In the genomic region with DNA sequence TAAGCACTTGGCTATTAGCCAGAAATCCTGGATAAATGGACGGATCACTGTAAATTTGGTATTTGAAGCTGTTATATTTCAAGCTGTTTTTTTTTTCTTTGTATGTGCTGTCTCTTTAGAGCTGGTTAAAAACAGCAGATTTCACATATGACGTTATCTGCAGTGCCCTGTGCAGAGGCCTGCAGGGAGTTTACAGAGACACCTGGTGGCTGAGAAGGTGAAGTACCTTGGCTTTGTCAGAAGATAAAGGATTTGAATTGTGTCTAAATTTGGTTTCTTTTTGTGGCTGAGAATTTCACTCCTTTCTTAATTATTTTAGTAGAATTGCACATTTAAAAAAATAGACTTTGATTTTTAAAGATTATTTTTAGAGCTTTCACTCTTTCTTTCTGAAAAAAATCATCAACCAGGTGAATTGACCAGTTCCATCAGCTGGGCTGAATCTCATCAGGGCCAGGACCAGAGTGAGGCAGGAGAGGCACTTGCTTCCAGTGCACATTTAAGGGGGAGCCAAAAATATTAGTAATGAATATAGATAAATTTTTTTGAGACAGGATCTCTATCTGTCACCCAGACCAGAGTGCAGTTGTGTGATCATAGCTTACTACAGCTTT, we compare ENCODE assay signal across 8 cellular contexts. TPM values are rescaled to one million over a fixed set of nuclear protein-coding genes. Genes with fewer than 3 reads are reported as not detected.
DNase-seq lines count a peak whose midpoint lies in the region; ATAC-seq, FAIRE-seq and TF ChIP-seq lines count a peak whose summit lies in the region.

No MANE protein-coding gene starts in this region.

- DNase-seq in CD8-positive, alpha-beta memory T cell, result peak; percentile 38 to 84 (median 70)
- DNase-seq in GM19239 (ENCODE audit: insufficient read length, low spot score) (peak; percentile 67), NCI-H226 (peak; percentile 20), H1 (ENCODE audit: low read depth in 1 of 2, low spot score in 2 of 2) (no peak), naive B cell (peak; percentile 63), uterus (peak in 1 of 2 donors; percentile 59)
- peak; percentile 70 for DNase-seq in activated CD4-positive, alpha-beta T cell treated with anti-CD3 and anti-CD28 coated beads for 48 hours

- no peak overlapping the region for H4K8ac ChIP-seq in H1 (ENCODE audit: extremely low read depth, insufficient read depth, low read length)

- H2AK5ac ChIP-seq in H1 (ENCODE audit: low read depth, low read length), result no peak overlapping the region

- H3K14ac ChIP-seq in H1 (ENCODE audit: insufficient read length), result no peak overlapping the region

- H3K36me3 ChIP-seq in CD8-positive, alpha-beta memory T cell (ENCODE audit: insufficient read depth, low read length), result no peaks in the 10 kb centered on the region
- no peaks in the 10 kb centered on the region for H3K36me3 ChIP-seq in H1 (ENCODE audit: control insufficient read depth in 2 of 4, insufficient read depth in 4 of 4, low read length in 3 of 4)
- no peaks in the 10 kb centered on the region for H3K36me3 ChIP-seq in uterus

- H2BK120ac ChIP-seq in H1 (replicated peaks; ENCODE audit: low read depth, low read length), result no peak overlapping the region

- TF ChIP-seq CTCF in H1 (IDR thresholded peaks at IDR 0.05; ENCODE audit: control extremely low read depth in 1 of 3, insufficient read depth in 1 of 3, low read depth in 1 of 3, low read length in 3 of 3) (peak; percentile 54 to 81 (median 70)), uterus (IDR thresholded peaks at IDR 0.05) (peak; percentile 73 to 81 (median 75))

- no peaks in the 10 kb centered on the region for H3K79me1 ChIP-seq in H1 (ENCODE audit: low read depth, low read length)

- no peak for TF ChIP-seq EP300 in H1 (IDR thresholded peaks at IDR 0.05; ENCODE audit: borderline replicate concordance in 1 of 2, low read depth in 2 of 2, low read length in 2 of 2)

- H2BK12ac ChIP-seq in H1 (ENCODE audit: low read depth, low read length), result no peak overlapping the region

- POLR2A ChIA-PET in CD8-positive, alpha-beta memory T cell (lab: Charles Lee), result interaction anchor here (0.5 to 2.1 kb wide), 3 partner anchors 9 to 270 kb away, joined by 3 to 13 read pairs (median 5); a partner anchor contains a TSS
- POLR2A ChIA-PET in H1 (lab: Charles Lee; ENCODE audit: partially characterized antibody), result interaction anchor here (0.9 to 1.2 kb wide), 2 partner anchors 9 to 270 kb away, joined by 3 to 4 read pairs; no protein-coding TSS in a partner anchor

- intact Hi-C loops in uterus (cut with DNase I; ENCODE audit: low total_unique reads), result no loop called here

- H3K27me3 Mint-ChIP-seq in CD8-positive, alpha-beta memory T cell, result peaks cover 1 to 8% of the 10 kb centered on the region in 2 donors
- peaks cover 0 to 12% (median 8%) of the 10 kb centered on the region in 3 donors for H3K27me3 Mint-ChIP-seq in naive B cell

- peaks cover 6 to 7% (median 7%) of the 10 kb centered on the region in 3 donors for H3K4me1 Mint-ChIP-seq in CD8-positive, alpha-beta memory T cell
- H3K4me1 Mint-ChIP-seq in naive B cell, result peaks cover 4 to 20% (median 5%) of the 10 kb centered on the region in 3 donors

- H3K4me1 ChIP-seq in CD8-positive, alpha-beta memory T cell (ENCODE audit: insufficient read depth, low read length), result peaks cover 5% of the 10 kb centered on the region
- peaks cover 0 to 5% (median 0%) of the 10 kb centered on the region in 4 experiments; a peak in 1 of 7 replicates for H3K4me1 ChIP-seq in H1 (replicated peaks in 1 of 4; ENCODE audit: control insufficient read depth in 3 of 4, insufficient read depth in 4 of 4, low read length in 3 of 4)
- H3K4me1 ChIP-seq in uterus, result peaks cover 5% of the 10 kb centered on the region in 2 donors

- FAIRE-seq in GM19239 (lab: Jason Lieb, UNC) (peak; percentile 94), H1 (lab: Jason Lieb, UNC) (peak; percentile 63)

- peaks cover 0 to 4% (median 0%) of the 10 kb centered on the region in 3 donors for H3K36me3 Mint-ChIP-seq in CD8-positive, alpha-beta memory T cell
- no peaks in the 10 kb centered on the region for H3K36me3 Mint-ChIP-seq in naive B cell

- H3K4me2 ChIP-seq in H1 (ENCODE audit: insufficient read depth in 1 of 2, low read depth in 2 of 2, low read length in 2 of 2), result no peak overlapping the region

- peak; percentile 82 to 84 for TF ChIP-seq RAD21 in H1 (IDR thresholded peaks at IDR 0.05 in 1 of 2, conservative IDR thresholded peaks at IDR 0.05 in 1 of 2; ENCODE audit: low read depth in 2 of 2, low read length in 2 of 2)

- ATAC-seq in HG03280 (IDR thresholded peaks at IDR 0.05; ENCODE audit: unreplicated experiment) (peak; percentile 93), naive B cell (ENCODE audit: low read depth in 2 of 2) (peak; percentile 99)

- H2BK20ac ChIP-seq in H1 (ENCODE audit: low read length), result no peak overlapping the region

- H3K4me3 ChIP-seq in CD8-positive, alpha-beta memory T cell (ENCODE audit: low read length), result no peak overlapping the region
- H3K4me3 ChIP-seq in H1 (ENCODE audit: extremely low read depth in 1 of 4, insufficient read depth in 2 of 4, low read depth in 3 of 4, low read length in 4 of 4), result no peak overlapping the region
- H3K4me3 ChIP-seq in uterus, result no peak overlapping the region

- H3K79me2 ChIP-seq in H1 (ENCODE audit: control insufficient read depth in 1 of 2, insufficient read depth in 2 of 2, low read length in 2 of 2), result no peaks in the 10 kb centered on the region

- H3K18ac ChIP-seq in H1 (ENCODE audit: extremely low read depth, low read length), result no peak overlapping the region

- H3K9me3 ChIP-seq in CD8-positive, alpha-beta memory T cell (ENCODE audit: low read length), result no peaks in the 10 kb centered on the region
- no peaks in the 10 kb centered on the region for H3K9me3 ChIP-seq in H1 (ENCODE audit: insufficient read depth in 2 of 2, low read depth in 1 of 2, low read length in 1 of 2)
- no peaks in the 10 kb centered on the region for H3K9me3 ChIP-seq in uterus

- H3K23ac ChIP-seq in H1 (ENCODE audit: insufficient read length), result no peak overlapping the region

- no peaks in the 10 kb centered on the region for H3K27me3 ChIP-seq in CD8-positive, alpha-beta memory T cell (ENCODE audit: insufficient read depth, low read length, poor library complexity, severe bottlenecking)
- no peaks in the 10 kb centered on the region for H3K27me3 ChIP-seq in H1 (replicated peaks in 1 of 4; ENCODE audit: control insufficient read depth in 3 of 4, extremely low read depth in 1 of 4, insufficient read depth in 3 of 4, low read length in 3 of 4)
- no peaks in the 10 kb centered on the region for H3K27me3 ChIP-seq in uterus

- no peak overlapping the region for H2AFZ ChIP-seq in H1 (ENCODE audit: low read length)

- WGBS in H1 (ENCODE audit: extremely low coverage in 1 of 2, insufficient coverage in 1 of 2, insufficient read length in 1 of 2, insufficient replicate concordance in 2 of 2, low coverage in 1 of 2, low lambda C conversion rate in 2 of 2, missing lambda C conversion rate in 1 of 2), 2 experiments, result 15% methylated on average over 2 of the region's 2 CpGs; no CpG with 5 or more reads in 1 of the 2 experiments

- H3K23me2 ChIP-seq in H1 (ENCODE audit: low read depth, low read length), result no peaks in the 10 kb centered on the region

- TF ChIP-seq POLR2A in H1 (IDR thresholded peaks at IDR 0.05; ENCODE audit: control extremely low read depth in 1 of 2, low read depth in 2 of 2, low read length in 2 of 2), result no peak
- TF ChIP-seq POLR2A in uterus (IDR thresholded peaks at IDR 0.05), result no peak

- CTCF ChIA-PET in CD8-positive, alpha-beta memory T cell (lab: Charles Lee), result interaction anchor here (0.6 to 2.9 kb wide), 54 partner anchors 8 to 627 kb away, joined by 3 to 49 read pairs (median 4); a partner anchor contains a TSS
- CTCF ChIA-PET in H1 (lab: Charles Lee; ENCODE audit: partially characterized antibody), result interaction anchor here (0.6 to 8.7 kb wide), 60 partner anchors 7 to 881 kb away, joined by 3 to 65 read pairs (median 4); a partner anchor contains a TSS

- no peak overlapping the region for H3K56ac ChIP-seq in H1 (replicated peaks; ENCODE audit: insufficient read length, low read depth, low read length)

- no peak overlapping the region for H4K91ac ChIP-seq in H1 (replicated peaks; ENCODE audit: insufficient read length, low read length)

- 0 out of 2 replicates have a peak overlapping the region, but pooled peaks have one; percentile 46 for H2BK15ac ChIP-seq in H1 (ENCODE audit: low read length)

- no peak overlapping the region for H3K4ac ChIP-seq in H1 (replicated peaks; ENCODE audit: insufficient read length, low read depth, low read length)

- no peak overlapping the region for H3K9ac ChIP-seq in H1 (replicated peaks in 1 of 4; ENCODE audit: extremely low read depth in 1 of 4, low read depth in 3 of 4, low read length in 3 of 4)

- no peak overlapping the region for H4K5ac ChIP-seq in H1 (ENCODE audit: insufficient read length, low read depth, low read length)

- H4K20me1 ChIP-seq in H1 (replicated peaks in 1 of 2; ENCODE audit: control insufficient read depth in 1 of 2, insufficient read depth in 2 of 2, low read length in 2 of 2), result no peaks in the 10 kb centered on the region

- H3K27ac ChIP-seq in CD8-positive, alpha-beta memory T cell (ENCODE audit: low read depth, low read length), result no peak overlapping the region
- H3K27ac ChIP-seq in H1 (ENCODE audit: low read depth, low read length) (no peak overlapping the region), uterus (peak overlapping the region in 1 of 2 donors; percentile 59)

- H2BK5ac ChIP-seq in H1 (ENCODE audit: low read depth, low read length), result no peak overlapping the region

- H3K4me3 Mint-ChIP-seq in CD8-positive, alpha-beta memory T cell, result no peak overlapping the region
- peak overlapping the region in 1 of 8 donors; percentile 9 for H3K4me3 Mint-ChIP-seq in naive B cell

- peak overlapping the region in 6 of 8 donors; percentile 5 to 76 (median 61) for H3K27ac Mint-ChIP-seq in CD8-positive, alpha-beta memory T cell
- peak overlapping the region in 2 of 6 donors; percentile 37 to 59 for H3K27ac Mint-ChIP-seq in naive B cell

- H3K9me3 Mint-ChIP-seq in CD8-positive, alpha-beta memory T cell, result no peaks in the 10 kb centered on the region
- H3K9me3 Mint-ChIP-seq in naive B cell, result no peaks in the 10 kb centered on the region

TF ChIP-seq in H1, 55 proteins besides CTCF, POLR2A, EP300 and RAD21 (continues in another document):
- no peak for TF ChIP-seq TBP (IDR thresholded peaks at IDR 0.05; ENCODE audit: low read depth, low read length)

RNA-seq across cellular contexts. Expression of a gene that starts 9.6 kb away (rescaled TPM):
- total RNA-seq in CD8-positive, alpha-beta memory T cell, result under 1 TPM in 1 of 2 experiments, not detected in 1; 0.11 TPM
- 0.14 TPM for polyA plus RNA-seq in CD8-positive, alpha-beta memory T cell
- total RNA-seq in H1 (2021; fragmentation: NEBNext Ultra II Directional; extraction: Animal tissue kit (Norgen Biotek cat#: 25700)), result 1.4 and 1.5 TPM in 2 replicates
- polyA plus RNA-seq in H1 (2011; rRNA removed), result 2.8 and 3.3 TPM in 2 replicates
- polyA plus RNA-seq in H1 (2011; cell fraction: cytosol; rRNA removed), result 4.0 TPM
- polyA plus RNA-seq in H1 (2011; cell fraction: nucleus; rRNA removed), result 2.9 TPM
- polyA plus RNA-seq in H1 (2012, experiment 1 of 2), result 1.7 to 4.8 TPM (median 2.5 TPM) in 4 replicates
- 0.16 TPM for polyA plus RNA-seq in H1 (2012, experiment 2 of 2)
- 4.5 TPM for polyA plus RNA-seq in H1 (2013, experiment 1 of 2)
- polyA plus RNA-seq in H1 (2013, experiment 2 of 2), result 4.8 TPM
- 4.7 and 5.1 TPM in 2 replicates for polyA minus RNA-seq in H1 (2011; rRNA and poly(A)+ RNA removed)
- 2.1 TPM for polyA minus RNA-seq in H1 (2011; cell fraction: cytosol; rRNA and poly(A)+ RNA removed)
- 2.8 TPM for polyA minus RNA-seq in H1 (2011; cell fraction: nucleus; rRNA and poly(A)+ RNA removed)
- polyA plus RNA-seq in naive B cell (ENCODE audit: low read depth in 6 of 6), result under 1 TPM in 1 of 6 donors, not detected in 5; 0.25 TPM
- total RNA-seq in uterus, result not detected

Comparison
In these comparisons a context has a peak if more than half of its experiments do, and no peak if none do; other contexts are left out.
1. DNase-seq: peak in CD8-positive, alpha-beta memory T cell (5 of 5), GM19239 (single experiment), NCI-H226 (single experiment), activated CD4-positive, alpha-beta T cell treated with anti-CD3 and anti-CD28 coated beads for 48 hours (single experiment) and naive B cell (single experiment); none in H1 (0 of 2).